ENCODE assay signal across 8 cellular contexts in the genomic region with DNA sequence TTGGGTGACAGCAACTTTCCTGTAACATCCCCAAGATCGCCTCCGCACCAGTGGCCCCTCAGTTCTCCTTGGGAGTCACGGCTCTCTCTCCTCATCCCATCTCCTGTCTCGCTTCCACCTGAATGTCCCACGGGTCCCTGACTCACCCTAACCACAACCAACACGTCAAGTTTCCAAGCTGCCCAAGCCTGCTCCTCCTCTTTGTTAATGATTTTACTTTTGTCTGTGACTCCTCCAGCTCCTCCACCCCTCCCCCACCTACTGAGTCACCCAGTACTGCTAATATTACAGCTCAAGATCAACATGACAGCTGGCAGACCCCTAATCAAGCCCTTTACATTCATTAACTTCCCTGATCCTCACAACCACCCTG. TPM values are rescaled to one million over a fixed set of nuclear protein-coding genes. Genes with fewer than 3 reads are reported as not detected.
DNase-seq lines count a peak whose midpoint lies in the region; ATAC-seq and TF ChIP-seq lines count a peak whose summit lies in the region.

No MANE protein-coding gene starts in this region.

- H3K4me3 ChIP-seq in BE2C (ENCODE audit: low read depth, low read length) (no peak overlapping the region), sigmoid colon (no peak overlapping the region)

- WGBS in sigmoid colon, 2 donors, result 70 to 78% methylated on average over 6 of the region's 6 CpGs

- H3K9me3 ChIP-seq in BE2C (no peaks in the 10 kb centered on the region), sigmoid colon (no peaks in the 10 kb centered on the region)

- DNase-seq in HCEC 1CT (peak; percentile 83), T1000 (lab: John Stamatoyannopoulos, UW) (peak; percentile 66), fibroblast of gingiva (ENCODE audit: low read depth) (peak; percentile 41), BE2C (no peak), sigmoid colon (no peak), GM10248 (ENCODE audit: extremely low spot score) (no peak)
- peak; percentile 32 for DNase-seq in stimulated activated CD4-positive, alpha-beta T cell treated with anti-CD3 and anti-CD28 coated beads, Interleukin-2, amount 100 ng/mL, for 4 hours (ENCODE audit: low read depth)

- H3K36me3 ChIP-seq in BE2C (peaks cover 4% of the 10 kb centered on the region; the same call in 1 of the 2 replicates), sigmoid colon (peaks cover 0 to 2% (median 0%) of the 10 kb centered on the region in 4 donors)

- ATAC-seq in HG03108 (IDR thresholded peaks at IDR 0.05; ENCODE audit: unreplicated experiment), result no peak

- H3K4me1 ChIP-seq in BE2C (peaks cover 15% of the 10 kb centered on the region), sigmoid colon (no peaks in the 10 kb centered on the region)

- TF ChIP-seq EP300 in sigmoid colon (IDR thresholded peaks at IDR 0.05), result no peak

- TF ChIP-seq POLR2A in sigmoid colon (IDR thresholded peaks at IDR 0.05), result no peak

- POLR2A ChIA-PET in GM10248 (lab: Yijun Ruan, JAX), result no interaction called here

- TF ChIP-seq CTCF in BE2C (IDR thresholded peaks at IDR 0.05; ENCODE audit: low read depth, low read length), result no peak
- TF ChIP-seq CTCF in sigmoid colon (IDR thresholded peaks at IDR 0.05), result no peak
- TF ChIP-seq CTCF in GM10248 (IDR thresholded peaks at IDR 0.05; ENCODE audit: control extremely low read depth, extremely low read depth, low read depth, missing control alignments), result no peak

- CTCF ChIA-PET in GM10248 (lab: Yijun Ruan, JAX), result interaction anchor here (3.7 kb wide), 1 partner anchor 259 kb away, joined by 20 read pairs; no protein-coding TSS in a partner anchor

- H3K27ac ChIP-seq in sigmoid colon, result no peak overlapping the region

- H3K27me3 ChIP-seq in BE2C, result no peaks in the 10 kb centered on the region
- no peaks in the 10 kb centered on the region for H3K27me3 ChIP-seq in sigmoid colon

- intact Hi-C loops in sigmoid colon (cut with DNase I), result loop anchor here (10.0 kb wide), 1 partner anchor 292 kb away; no protein-coding TSS in a partner anchor

RNA-seq across cellular contexts. Expression of a gene that starts 39.3 kb away (rescaled TPM):
- polyA plus RNA-seq in BE2C (2012; ENCODE audit: insufficient read depth, insufficient read length, low read depth), result 19.5 TPM
- 10 to 100 TPM in 1 of 4 donors, 1 to 10 TPM in 3; 2.3 to 16.8 (median 5.4) TPM for total RNA-seq in sigmoid colon
- polyA plus RNA-seq in sigmoid colon, result 100 to 1,000 TPM in 2 of 3 donors, 10 to 100 TPM in 1; 81.1 to 138 (median 102) TPM

Comparison
In these comparisons a context has a peak if more than half of its experiments do, and no peak if none do; other contexts are left out.
1. DNase-seq: peak in HCEC 1CT (single experiment), T1000 (single experiment), fibroblast of gingiva (single experiment) and stimulated activated CD4-positive, alpha-beta T cell treated with anti-CD3 and anti-CD28 coated beads, Interleukin-2, amount 100 ng/mL, for 4 hours (single experiment); none in BE2C (single experiment), sigmoid colon (single experiment) and GM10248 (single experiment).